19 cellular contexts compared by ENCODE assay signal in the genomic region with DNA sequence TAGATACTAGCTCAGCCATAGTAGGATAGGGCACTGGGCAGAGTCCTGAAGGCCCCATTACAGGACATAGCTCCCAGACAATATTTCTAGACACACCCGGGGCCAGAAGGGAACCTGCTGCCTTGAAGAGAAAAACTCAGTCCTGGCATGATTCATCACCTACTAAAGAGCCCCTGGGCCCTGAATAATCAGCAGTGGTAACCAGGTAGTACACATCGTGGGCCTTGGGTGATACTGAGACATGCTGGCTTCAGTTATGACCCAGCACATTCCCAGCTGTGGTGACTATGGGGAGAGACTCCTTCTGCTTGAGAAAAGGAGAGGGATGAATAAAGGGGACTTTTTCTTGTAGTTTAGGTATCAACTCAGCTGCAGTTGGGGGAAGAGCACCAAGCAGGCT.
DNase-seq lines count a peak whose midpoint lies in the region; ATAC-seq and TF ChIP-seq lines count a peak whose summit lies in the region.
"Had no signal": no experiment of that assay in that cellular context is flagged by ENCODE, and none has a peak within 500 bp of the region (broad histone marks: within the 10 kb centered on the region; RNA-seq: fewer than 3 reads in every experiment).

No MANE protein-coding gene starts in this region.

- POLR2A ChIA-PET in activated CD4-positive, alpha-beta T cell treated with anti-CD3 and anti-CD28 coated beads for 36 hours (lab: Charles Lee), result no interaction called here
- POLR2A ChIA-PET in MCF 10A (lab: Yijun Ruan, JAX), result no interaction called here

- H2AK5ac ChIP-seq in trophoblast cell (ENCODE audit: low read length), result no peak overlapping the region

- H3K27me3 ChIP-seq in mammary epithelial cell (ENCODE audit: insufficient read depth, low read length) (peaks cover 3% of the 10 kb centered on the region), trophoblast cell (ENCODE audit: insufficient read depth, low read length) (no peaks in the 10 kb centered on the region)

- no peaks in the 10 kb centered on the region for H4K20me1 ChIP-seq in mammary epithelial cell (ENCODE audit: insufficient read depth, low read length)

- no peaks in the 10 kb centered on the region for H3K79me1 ChIP-seq in trophoblast cell (ENCODE audit: low read length)

- in situ Hi-C loops in mammary epithelial cell (cut with MboI; ENCODE audit: low sequenced_read_pairs in 2 of 2), result no loop called here

- no peak overlapping the region for H3K4me3 Mint-ChIP-seq in activated CD4-positive, alpha-beta T cell treated with anti-CD3 and anti-CD28 coated beads for 36 hours
- no peak overlapping the region for H3K4me3 Mint-ChIP-seq in activated CD4-positive, alpha-beta T cell treated with anti-CD3 and anti-CD28 coated beads, Interleukin-2, amount 10 ng/mL, durations not matched to agents 24 days and 14 days
- no peak overlapping the region for H3K4me3 Mint-ChIP-seq in MCF 10A (ENCODE audit: unreplicated experiment)
- H3K4me3 Mint-ChIP-seq: B cell; CD4-positive, CD25-positive, alpha-beta regulatory T cell; CD8-positive, alpha-beta T cell; GM23338; H9 had no signal

- dilution Hi-C loops in mammary epithelial cell (cut with HindIII; ENCODE audit: low sequenced_read_pairs), result no loop called here

- H4K12ac ChIP-seq in trophoblast cell (ENCODE audit: low read depth, low read length), result no peak overlapping the region

- BruUV-seq in mammary epithelial cell (replicated peaks; lab: Mats Ljungman, UMichigan) (no TSS peak), MCF 10A (replicated peaks; lab: Mats Ljungman, UMichigan) (no TSS peak)

- H3K27ac ChIP-seq in mammary epithelial cell (ENCODE audit: insufficient read depth, low read depth, low read length) (no peak overlapping the region), epithelial cell of prostate (no peak overlapping the region), trophoblast cell (ENCODE audit: low read depth, low read length) (no peak overlapping the region)
- H3K27ac ChIP-seq: 22Rv1, BLaER1, C4-2B had no signal

- no peak overlapping the region for H3K23ac ChIP-seq in trophoblast cell (ENCODE audit: low read length)

- H3K4me1 ChIP-seq in mammary epithelial cell (ENCODE audit: insufficient read depth, low read length), result no peaks in the 10 kb centered on the region
- peaks cover 0 to 2% of the 10 kb centered on the region in 2 experiments for H3K4me1 ChIP-seq in trophoblast cell (ENCODE audit: control insufficient read depth in 1 of 2, insufficient read depth in 2 of 2, low read length in 2 of 2)
- H3K4me1 ChIP-seq: BLaER1, Caco-2 had no signal

- H3K4ac ChIP-seq in trophoblast cell (ENCODE audit: low read depth, low read length), result no peak overlapping the region

- 67% methylated on average over 1 of the region's 2 CpGs for WGBS in mammary epithelial cell (ENCODE audit: low coverage, missing lambda C conversion rate)
- WGBS in trophoblast cell (ENCODE audit: extremely low coverage, insufficient coverage, insufficient read length), result no CpG with 5 or more reads among the region's 2 CpGs

- H3K4me3 ChIP-seq in mammary epithelial cell (replicated peaks in 1 of 3; ENCODE audit: insufficient read depth in 1 of 3, low read depth in 2 of 3, low read length in 3 of 3) (no peak overlapping the region), trophoblast cell (ENCODE audit: low read depth, low read length) (no peak overlapping the region)
- H3K4me3 ChIP-seq: BLaER1, GM23338 had no signal

- intact Hi-C loops in activated CD4-positive, alpha-beta T cell treated with anti-CD3 and anti-CD28 coated beads for 36 hours (cut with DNase I, micrococcal nuclease), result no loop called here
- intact Hi-C loops in activated CD4-positive, alpha-beta T cell treated with anti-CD3 and anti-CD28 coated beads, Interleukin-2, amount 10 ng/mL, durations not matched to agents 24 days and 14 days (cut with micrococcal nuclease), result no loop called here
- intact Hi-C loops in mammary epithelial cell (cut with micrococcal nuclease) (no loop called here), MCF 10A (cut with micrococcal nuclease) (no loop called here)

- no peaks in the 10 kb centered on the region for H3K4me1 Mint-ChIP-seq in activated CD4-positive, alpha-beta T cell treated with anti-CD3 and anti-CD28 coated beads for 36 hours
- H3K4me1 Mint-ChIP-seq in activated CD4-positive, alpha-beta T cell treated with anti-CD3 and anti-CD28 coated beads, Interleukin-2, amount 10 ng/mL, durations not matched to agents 24 days and 14 days, result no peaks in the 10 kb centered on the region
- no peaks in the 10 kb centered on the region for H3K4me1 Mint-ChIP-seq in MCF 10A (ENCODE audit: insufficient read depth, unreplicated experiment)
- H3K4me1 Mint-ChIP-seq: B cell; CD4-positive, CD25-positive, alpha-beta regulatory T cell; GM23338 had no signal

- no peak overlapping the region for H3K14ac ChIP-seq in trophoblast cell (ENCODE audit: low read length)

- no peak overlapping the region for H3K4me2 ChIP-seq in mammary epithelial cell (ENCODE audit: insufficient read depth, low read depth, low read length)
- H3K4me2 ChIP-seq in trophoblast cell (ENCODE audit: low read length), result no peak overlapping the region
- H3K4me2 ChIP-seq: BLaER1, GM23338 had no signal

- H2AFZ ChIP-seq in mammary epithelial cell (ENCODE audit: low read depth, low read length) (no peak overlapping the region), trophoblast cell (ENCODE audit: insufficient read depth, low read length, poor library complexity) (no peak overlapping the region)
- H2AFZ ChIP-seq: GM23338 had no signal

- no peaks in the 10 kb centered on the region for H3K36me3 Mint-ChIP-seq in activated CD4-positive, alpha-beta T cell treated with anti-CD3 and anti-CD28 coated beads for 36 hours (ENCODE audit: low read depth)
- no peaks in the 10 kb centered on the region for H3K36me3 Mint-ChIP-seq in activated CD4-positive, alpha-beta T cell treated with anti-CD3 and anti-CD28 coated beads, Interleukin-2, amount 10 ng/mL, durations not matched to agents 24 days and 14 days (ENCODE audit: low read depth)
- no peaks in the 10 kb centered on the region for H3K36me3 Mint-ChIP-seq in MCF 10A (ENCODE audit: insufficient read depth, unreplicated experiment)
- H3K36me3 Mint-ChIP-seq: CD4-positive, CD25-positive, alpha-beta regulatory T cell; CD8-positive, alpha-beta T cell had no signal

- H4K91ac ChIP-seq in trophoblast cell (ENCODE audit: low read depth, low read length), result no peak overlapping the region

- no peak overlapping the region for H2BK5ac ChIP-seq in trophoblast cell (ENCODE audit: low read depth, low read length, poor library complexity)

- H3K9ac ChIP-seq in mammary epithelial cell (ENCODE audit: insufficient read depth, low read length) (no peak overlapping the region), trophoblast cell (ENCODE audit: low read length) (no peak overlapping the region)
- H3K9ac ChIP-seq: BLaER1 had no signal

- ATAC-seq in activated CD4-positive, alpha-beta T cell treated with anti-CD3 and anti-CD28 coated beads for 36 hours, result no peak
- ATAC-seq in HG03378 (IDR thresholded peaks at IDR 0.05; ENCODE audit: unreplicated experiment), result no peak
- ATAC-seq: CD8-positive, alpha-beta T cell; GM23338; HCT116 had no signal

- H3K79me2 ChIP-seq in mammary epithelial cell (ENCODE audit: insufficient read depth, low read length), result no peaks in the 10 kb centered on the region
- no peaks in the 10 kb centered on the region for H3K79me2 ChIP-seq in trophoblast cell (ENCODE audit: control insufficient read depth, insufficient read depth, low read length, poor library complexity)

- no peak overlapping the region for H3K18ac ChIP-seq in trophoblast cell (ENCODE audit: low read length)

- H3K9me3 ChIP-seq in mammary epithelial cell (replicated peaks; ENCODE audit: insufficient read depth, low read length) (no peaks in the 10 kb centered on the region), trophoblast cell (ENCODE audit: insufficient read depth, low read depth, low read length) (no peaks in the 10 kb centered on the region)
- H3K9me3 ChIP-seq: BLaER1, Caco-2 had no signal

- H3K27ac Mint-ChIP-seq in activated CD4-positive, alpha-beta T cell treated with anti-CD3 and anti-CD28 coated beads for 36 hours, result no peak overlapping the region
- H3K27ac Mint-ChIP-seq in activated CD4-positive, alpha-beta T cell treated with anti-CD3 and anti-CD28 coated beads, Interleukin-2, amount 10 ng/mL, durations not matched to agents 24 days and 14 days, result no peak overlapping the region
- H3K27ac Mint-ChIP-seq in MCF 10A (ENCODE audit: low read depth, unreplicated experiment), result no peak overlapping the region
- H3K27ac Mint-ChIP-seq: B cell; CD8-positive, alpha-beta T cell; GM23338; H9 had no signal

- H3K27me3 Mint-ChIP-seq in activated CD4-positive, alpha-beta T cell treated with anti-CD3 and anti-CD28 coated beads for 36 hours, result no peaks in the 10 kb centered on the region
- no peaks in the 10 kb centered on the region for H3K27me3 Mint-ChIP-seq in activated CD4-positive, alpha-beta T cell treated with anti-CD3 and anti-CD28 coated beads, Interleukin-2, amount 10 ng/mL, durations not matched to agents 24 days and 14 days
- peaks cover 91% of the 10 kb centered on the region for H3K27me3 Mint-ChIP-seq in MCF 10A (ENCODE audit: insufficient read depth, unreplicated experiment)

- CTCF ChIA-PET in activated CD4-positive, alpha-beta T cell treated with anti-CD3 and anti-CD28 coated beads for 36 hours (lab: Charles Lee), result no interaction called here
- CTCF ChIA-PET in mammary epithelial cell (lab: Charles Lee; ENCODE audit: low non-redundant PET), result no interaction called here
- CTCF ChIA-PET in MCF 10A (lab: Yijun Ruan, JAX), result no interaction called here

- H3K9me3 Mint-ChIP-seq in activated CD4-positive, alpha-beta T cell treated with anti-CD3 and anti-CD28 coated beads for 36 hours (ENCODE audit: low read depth), result peaks cover under 1% of the 10 kb centered on the region
- peaks cover 8% of the 10 kb centered on the region for H3K9me3 Mint-ChIP-seq in activated CD4-positive, alpha-beta T cell treated with anti-CD3 and anti-CD28 coated beads, Interleukin-2, amount 10 ng/mL, durations not matched to agents 24 days and 14 days
- H3K9me3 Mint-ChIP-seq in MCF 10A (ENCODE audit: unreplicated experiment), result no peaks in the 10 kb centered on the region
- H3K9me3 Mint-ChIP-seq: CD8-positive, alpha-beta T cell; GM23338; H9 had no signal

- TF ChIP-seq CTCF in mammary epithelial cell (conservative IDR thresholded peaks at IDR 0.05 in 1 of 2, IDR thresholded peaks at IDR 0.05 in 1 of 2; ENCODE audit: extremely low read depth in 1 of 2, insufficient read depth in 1 of 2, low read depth in 1 of 2, low read length in 2 of 2) (no peak), MCF 10A (IDR thresholded peaks at IDR 0.05; ENCODE audit: unreplicated experiment) (no peak)

- H4K8ac ChIP-seq in trophoblast cell (ENCODE audit: low read depth, low read length), result no peak overlapping the region

- peak; percentile 4 for DNase-seq in activated CD4-positive, alpha-beta T cell treated with anti-CD3 and anti-CD28 coated beads for 36 hours
- DNase-seq in activated CD4-positive, alpha-beta T cell treated with anti-CD3 and anti-CD28 coated beads, Interleukin-2, amount 10 ng/mL, durations not matched to agents 24 days and 14 days, result no peak
- DNase-seq in mammary epithelial cell, result peak; percentile 7
- DNase-seq in MCF 10A (ENCODE audit: unreplicated experiment), result no peak
- peak; percentile 3 for DNase-seq in epithelial cell of prostate (ENCODE audit: low read depth, low spot score)
- peak; percentile 56 to 64 for DNase-seq in trophoblast cell
- DNase-seq in cerebellar cortex (ENCODE audit: low spot score), result no peak
- DNase-seq: Caco-2; CD4-positive, CD25-positive, alpha-beta regulatory T cell; CD8-positive, alpha-beta T cell; DMS153; H9 had no signal

- H2BK12ac ChIP-seq in trophoblast cell (ENCODE audit: low read length), result no peak overlapping the region

- no peak overlapping the region for H2BK120ac ChIP-seq in trophoblast cell (ENCODE audit: insufficient read depth, low read length, poor library complexity)

- no peaks in the 10 kb centered on the region for H3K36me3 ChIP-seq in mammary epithelial cell (ENCODE audit: insufficient read depth, low read length)
- no peaks in the 10 kb centered on the region for H3K36me3 ChIP-seq in trophoblast cell (ENCODE audit: control insufficient read depth in 1 of 2, insufficient read depth in 2 of 2, low read length in 2 of 2)
- H3K36me3 ChIP-seq: BLaER1 had no signal

Comparison
In these comparisons a context has a peak if more than half of its experiments do, and no peak if none do; other contexts are left out.
1. DNase-seq: peak in activated CD4-positive, alpha-beta T cell treated with anti-CD3 and anti-CD28 coated beads for 36 hours (single experiment), mammary epithelial cell (single experiment), epithelial cell of prostate (single experiment) and trophoblast cell (2 of 2); none in activated CD4-positive, alpha-beta T cell treated with anti-CD3 and anti-CD28 coated beads, Interleukin-2, amount 10 ng/mL, durations not matched to agents 24 days and 14 days (single experiment), MCF 10A (single experiment) and cerebellar cortex (single experiment).